ENCODE assay signal across 8 cellular contexts in the genomic region with DNA sequence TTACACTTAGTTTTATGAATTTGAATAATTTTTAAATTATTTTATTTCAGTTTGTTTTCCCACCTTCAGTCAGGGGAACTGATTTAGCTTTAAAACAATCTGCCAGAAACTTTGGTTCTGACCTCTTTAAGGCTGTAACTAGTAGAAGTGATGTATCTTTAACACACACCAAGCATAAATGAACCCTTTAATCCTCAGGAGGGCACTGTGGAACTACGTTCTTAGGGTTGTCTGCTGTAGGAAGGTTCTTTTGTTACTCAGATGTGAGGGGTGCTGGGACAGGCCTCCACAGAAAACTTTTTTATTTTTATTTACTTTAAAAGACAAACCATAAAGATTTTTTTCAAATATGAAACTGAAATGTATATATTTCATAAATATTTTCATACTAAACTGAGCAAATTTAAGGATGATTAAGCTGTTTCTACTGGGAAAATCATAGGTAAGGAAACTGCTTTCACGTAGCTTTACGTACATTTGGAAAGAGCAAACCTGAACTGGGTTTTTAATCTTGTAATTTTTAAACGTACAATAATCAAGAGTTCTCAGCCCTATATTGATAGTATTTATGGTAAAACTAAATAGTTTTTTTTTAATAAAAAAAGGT. TPM values are rescaled to one million over a fixed set of nuclear protein-coding genes. Genes with fewer than 3 reads are reported as not detected.
DNase-seq lines count a peak whose midpoint lies in the region; ATAC-seq, FAIRE-seq and TF ChIP-seq lines count a peak whose summit lies in the region.

No MANE protein-coding gene starts in this region.

- TF ChIP-seq EP300 in A549 (IDR thresholded peaks at IDR 0.05) (no peak), esophagus muscularis mucosa (IDR thresholded peaks at IDR 0.05) (no peak)

- TF ChIP-seq POLR2A in A549 (IDR thresholded peaks at IDR 0.05; ENCODE audit: low read length) = no peak
- TF ChIP-seq POLR2A in GM18505 (IDR thresholded peaks at IDR 0.05; ENCODE audit: borderline replicate concordance, extremely low read depth, insufficient read depth, insufficient read length) = no peak
- TF ChIP-seq POLR2A in esophagus muscularis mucosa (IDR thresholded peaks at IDR 0.05; ENCODE audit: low read depth) = no peak

- TF ChIP-seq CTCF in A549 (IDR thresholded peaks at IDR 0.05) (peak; percentile 83), esophagus muscularis mucosa (IDR thresholded peaks at IDR 0.05) (peak; percentile 48 to 75 (median 62)), neural crest cell (conservative IDR thresholded peaks at IDR 0.05) (peak; percentile 79)

- H3K9ac ChIP-seq in Karpas-422 (ENCODE audit: low read length) = no peak overlapping the region

- ATAC-seq in A549 (peak; percentile 57 to 68; a peak in 4 of 6 replicates), GM18505 (IDR thresholded peaks at IDR 0.05; ENCODE audit: unreplicated experiment) (peak; percentile 52)

- H3K4me2 ChIP-seq in A549 = no peak overlapping the region
- no peak overlapping the region for H3K4me2 ChIP-seq in Karpas-422 (ENCODE audit: low read depth, low read length, poor library complexity, severe bottlenecking)

- peaks cover 6% of the 10 kb centered on the region for H3K4me1 Mint-ChIP-seq in neural crest cell

- H4K20me1 ChIP-seq in Karpas-422 (ENCODE audit: insufficient read depth, low read depth, low read length) = no peaks in the 10 kb centered on the region

- H3K27ac ChIP-seq in A549 (no peak overlapping the region), Karpas-422 (ENCODE audit: low read length) (no peak overlapping the region), esophagus muscularis mucosa (replicated peaks in 1 of 4) (peak overlapping the region; percentile 33 to 95 (median 66))

- WGBS in A549 (ENCODE audit: missing lambda C conversion rate) = 44% methylated on average over 4 of the region's 4 CpGs
- 39% methylated on average over 4 of the region's 4 CpGs for WGBS in esophagus muscularis mucosa

- DNase-seq in A549 (ENCODE audit: low read depth in 1 of 2, low spot score in 1 of 2) (peak; percentile 51 to 84), Karpas-422 (peak; percentile 77), RCC 7860 (ENCODE audit: low spot score) (peak; percentile 69), esophagus muscularis mucosa (ENCODE audit: extremely low spot score) (no peak), neural crest cell (ENCODE audit: low read depth, low spot score) (peak; percentile 18), NCI-H2227 treated with DMSO at 0.1 percent for 48 hours (lab: John Stamatoyannopoulos, UW) (no peak), NCI-H446 treated with DMSO at 0.1 percent for 48 hours (lab: John Stamatoyannopoulos, UW) (no peak)

- CTCF ChIA-PET in A549 (lab: Yijun Ruan, JAX) = interaction anchor here (0.6 to 4.1 kb wide), 53 partner anchors 9 to 1329 kb away, joined by 3 to 46 read pairs (median 3); no protein-coding TSS in a partner anchor

- no peak overlapping the region for H3K4me3 Mint-ChIP-seq in neural crest cell

- H3K36me3 ChIP-seq in Karpas-422 (ENCODE audit: insufficient read depth, low read length) (no peaks in the 10 kb centered on the region), esophagus muscularis mucosa (peaks cover 0 to 37% (median 22%) of the 10 kb centered on the region in 4 donors)

- TF ChIP-seq RAD21 in A549 (conservative IDR thresholded peaks at IDR 0.05 in 1 of 2, IDR thresholded peaks at IDR 0.05 in 1 of 2) = peak; percentile 94 to 97

- H3K27me3 Mint-ChIP-seq in neural crest cell (ENCODE audit: low read depth) = peaks cover 53% of the 10 kb centered on the region

- H3K4me3 ChIP-seq in A549 (no peak overlapping the region), Karpas-422 (ENCODE audit: low read length) (no peak overlapping the region), esophagus muscularis mucosa (peak overlapping the region; percentile 80 to 94 (median 88))

- no peaks in the 10 kb centered on the region for H3K36me3 Mint-ChIP-seq in neural crest cell (ENCODE audit: low read depth)

- intact Hi-C loops in esophagus muscularis mucosa (cut with DNase I) = loop anchor here (5.0 to 10.0 kb wide), 5 partner anchors 411 to 1083 kb away; no protein-coding TSS in a partner anchor

- POLR2A ChIA-PET in A549 (lab: Yijun Ruan, JAX) = no interaction called here

- no peaks in the 10 kb centered on the region for H3K9me2 ChIP-seq in Karpas-422 (replicated peaks; ENCODE audit: insufficient read depth, low read length)

- FAIRE-seq in A549 (lab: Jason Lieb, UNC) (peak; percentile 23), RCC 7860 (lab: Jason Lieb, UNC) (peak; percentile 86)

- no peak overlapping the region for H2AFZ ChIP-seq in Karpas-422 (ENCODE audit: low read length)

- peaks cover 19% of the 10 kb centered on the region for H3K4me1 ChIP-seq in A549
- H3K4me1 ChIP-seq in Karpas-422 (ENCODE audit: low read length) = no peaks in the 10 kb centered on the region
- H3K4me1 ChIP-seq in esophagus muscularis mucosa = peaks cover 6 to 47% (median 40%) of the 10 kb centered on the region in 4 donors

- H3K9me3 Mint-ChIP-seq in neural crest cell = no peaks in the 10 kb centered on the region

- no peak overlapping the region for H3K27ac Mint-ChIP-seq in neural crest cell (ENCODE audit: unreplicated experiment)

- H3K27me3 ChIP-seq in Karpas-422 (ENCODE audit: low read length) = no peaks in the 10 kb centered on the region
- H3K27me3 ChIP-seq in esophagus muscularis mucosa = no peaks in the 10 kb centered on the region

- no peaks in the 10 kb centered on the region for H3K9me3 ChIP-seq in A549
- H3K9me3 ChIP-seq in Karpas-422 (ENCODE audit: low read length) = no peaks in the 10 kb centered on the region
- no peaks in the 10 kb centered on the region for H3K9me3 ChIP-seq in esophagus muscularis mucosa

- H3K79me2 ChIP-seq in Karpas-422 (ENCODE audit: low read length) = no peaks in the 10 kb centered on the region

TF ChIP-seq in A549, 52 proteins besides CTCF, POLR2A, EP300 and RAD21:
- peak; percentile 90 for TF ChIP-seq SMC3 (IDR thresholded peaks at IDR 0.05)
- TF ChIP-seq, protein P1, sequence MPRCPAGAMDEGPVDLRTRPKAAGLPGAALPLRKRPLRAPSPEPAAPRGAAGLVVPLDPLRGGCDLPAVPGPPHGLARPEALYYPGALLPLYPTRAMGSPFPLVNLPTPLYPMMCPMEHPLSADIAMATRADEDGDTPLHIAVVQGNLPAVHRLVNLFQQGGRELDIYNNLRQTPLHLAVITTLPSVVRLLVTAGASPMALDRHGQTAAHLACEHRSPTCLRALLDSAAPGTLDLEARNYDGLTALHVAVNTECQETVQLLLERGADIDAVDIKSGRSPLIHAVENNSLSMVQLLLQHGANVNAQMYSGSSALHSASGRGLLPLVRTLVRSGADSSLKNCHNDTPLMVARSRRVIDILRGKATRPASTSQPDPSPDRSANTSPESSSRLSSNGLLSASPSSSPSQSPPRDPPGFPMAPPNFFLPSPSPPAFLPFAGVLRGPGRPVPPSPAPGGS (IDR thresholded peaks at IDR 0.05) = no peak

RNA-seq across cellular contexts. Expression of a gene that starts 5.3 kb away (rescaled TPM):
- polyA plus RNA-seq in A549 (2011; rRNA removed) (8.3 and 10.1 TPM in 2 replicates), A549 (2017; fragmentation: RNase III; extraction: RNeasy Plus Mini Kit Qiagen cat#74134 plus additional on column Dnase treatment) (3.4 to 3.6 TPM (median 3.6 TPM) in 3 replicates)
- polyA plus RNA-seq in A549 (2012; cell fraction: cytosol; rRNA removed) = 11.3 and 15.9 TPM in 2 replicates
- polyA plus RNA-seq in A549 (2012; cell fraction: nucleus; rRNA removed) = 28.0 and 53.7 TPM in 2 replicates
- 3.7 and 3.9 TPM in 2 replicates for polyA minus RNA-seq in A549 (2011; rRNA and poly(A)+ RNA removed)
- total RNA-seq in Karpas-422 (2014; rRNA removed; shearing (Covaris generic); ENCODE audit: low replicate concordance) = not detected in 2 replicates
- total RNA-seq in esophagus muscularis mucosa (10 to 100 TPM; 41.9 to 87.5 (median 63.7) TPM), neural crest cell (not detected in 2 replicates)

Comparison
In these comparisons a context has a peak if more than half of its experiments do, and no peak if none do; other contexts are left out.
1. DNase-seq: peak in A549 (2 of 2), Karpas-422 (single experiment), RCC 7860 (single experiment) and neural crest cell (single experiment); none in esophagus muscularis mucosa (single experiment), NCI-H2227 treated with DMSO at 0.1 percent for 48 hours (single experiment) and NCI-H446 treated with DMSO at 0.1 percent for 48 hours (single experiment).
2. H3K27ac ChIP-seq: peak in esophagus muscularis mucosa (4 of 4); none in A549 (0 of 2) and Karpas-422 (single experiment).
3. H3K4me3 ChIP-seq: peak in esophagus muscularis mucosa (4 of 4); none in A549 (single experiment) and Karpas-422 (single experiment).
4. RNA of a gene that starts 5.3 kb away (total RNA-seq): 41.9 to 87.5 TPM in esophagus muscularis mucosa; not detected in neural crest cell and not detected in Karpas-422; every median in the first group is over 10 times any median in the second.
5. Peak in every context shown above with its lines, with median percentiles within 50 percentile points of each other: CTCF ChIP-seq.